Comparison of ENCODE assay signal across 8 cellular contexts in genomic region chr10:114173680-114174461, GRCh38. TPM values are rescaled to one million over a fixed set of nuclear protein-coding genes. Genes with fewer than 3 reads are reported as not detected.
A peak's percentile ranks its signal among the peaks of the same experiment; 100 is the strongest.
DNase-seq lines count a peak whose midpoint lies in the region; ATAC-seq and TF ChIP-seq lines count a peak whose summit lies in the region.

Gene CCDC186 (minus strand): TSS chr10:114174203. CDS start chr10:114163268, 10,935 bp downstream.

- H2BK120ac ChIP-seq in mesendoderm (ENCODE audit: low read depth, low read length): no peak within 1 kb of the TSS

- H3K23ac ChIP-seq in mesendoderm (ENCODE audit: low read length): peak within 1 kb of the TSS; percentile 48

- H3K4me1 Mint-ChIP-seq in Caco-2 (ENCODE audit: low read depth, unreplicated experiment): no peaks in the 10 kb centered on the region

- peak within 1 kb of the TSS; percentile 96 for H3K4me2 ChIP-seq in mesendoderm (ENCODE audit: low read length)

- no peak within 1 kb of the TSS for H2BK15ac ChIP-seq in mesendoderm (replicated peaks; ENCODE audit: low read depth)

- peak within 1 kb of the TSS; percentile 98 for H3K56ac ChIP-seq in mesendoderm (ENCODE audit: low read length)

- peak within 1 kb of the TSS; percentile 77 for H3K27ac ChIP-seq in mesendoderm (ENCODE audit: low read depth, low read length)

- H3K9me3 Mint-ChIP-seq in Caco-2 (ENCODE audit: unreplicated experiment): no peaks in the 10 kb centered on the region

- H3K4ac ChIP-seq in mesendoderm (ENCODE audit: low read depth, low read length): no peak within 1 kb of the TSS

- H3K79me1 ChIP-seq in mesendoderm (ENCODE audit: low read length): no peaks in the 10 kb centered on the region

- CTCF ChIA-PET in Caco-2 (lab: Charles Lee): interaction anchor here (0.8 kb wide), 1 partner anchor 65 kb away, joined by 3 read pairs; the partner anchor contains the start of gene VWA2

- H3K4me1 ChIP-seq in Caco-2: peaks cover 9% of the 10 kb centered on the region; the same call in 1 of the 2 replicates
- H3K4me1 ChIP-seq in endocrine pancreas (ENCODE audit: control insufficient read depth, insufficient read depth, low read length): peaks cover 10% of the 10 kb centered on the region
- H3K4me1 ChIP-seq in mesendoderm (ENCODE audit: control insufficient read depth, low read depth, low read length): no peaks in the 10 kb centered on the region

- H3K9me3 ChIP-seq in Caco-2 (peaks cover 6% of the 10 kb centered on the region), endocrine pancreas (ENCODE audit: control insufficient read depth, low read length) (no peaks in the 10 kb centered on the region)

- POLR2A ChIA-PET in Caco-2 (lab: Charles Lee): interaction anchor here (0.9 kb wide), 1 partner anchor 130 kb away, joined by 3 read pairs; the partner anchor contains the start of gene ADRB1

- H3K4me3 Mint-ChIP-seq in Caco-2 (ENCODE audit: unreplicated experiment): peak within 1 kb of the TSS; percentile 100

- H3K4me3 ChIP-seq in Caco-2 (ENCODE audit: low read depth, low read length) (peak within 1 kb of the TSS; percentile 79), endocrine pancreas (ENCODE audit: control insufficient read depth, insufficient read depth, low read length) (peak within 1 kb of the TSS; percentile 99), mesendoderm (ENCODE audit: low read length) (peak within 1 kb of the TSS; percentile 99)

- no peak within 1 kb of the TSS for H4K5ac ChIP-seq in mesendoderm (ENCODE audit: low read length)

- peak within 1 kb of the TSS; percentile 100 for H3K27ac Mint-ChIP-seq in Caco-2 (ENCODE audit: unreplicated experiment)

- BruUV-seq in Caco-2 (replicated peaks; lab: Mats Ljungman, UMichigan): no TSS peak

- peaks cover 16% of the 10 kb centered on the region for H3K36me3 Mint-ChIP-seq in Caco-2 (ENCODE audit: insufficient read depth, unreplicated experiment)

- no peak within 1 kb of the TSS for H4K8ac ChIP-seq in mesendoderm (ENCODE audit: low read depth, low read length)

- H3K18ac ChIP-seq in mesendoderm (ENCODE audit: low read length): peak within 1 kb of the TSS; percentile 43

- H3K36me3 ChIP-seq in Caco-2 (ENCODE audit: control insufficient read depth, insufficient read depth, low read length): no peaks in the 10 kb centered on the region
- no peaks in the 10 kb centered on the region for H3K36me3 ChIP-seq in endocrine pancreas (ENCODE audit: control insufficient read depth, insufficient read depth, low read length)
- no peaks in the 10 kb centered on the region for H3K36me3 ChIP-seq in mesendoderm (ENCODE audit: control insufficient read depth, insufficient read depth, low read length)

- peak; percentile 99 for ATAC-seq in GM21367 (IDR thresholded peaks at IDR 0.05; ENCODE audit: unreplicated experiment)

- DNase-seq in Caco-2: peak; percentile 99
- DNase-seq in HT1080 (ENCODE audit: low read depth): peak; percentile 87
- peak; percentile 86 for DNase-seq in NOMO-1 treated with dmso at 0.1 percent for 144 hours (lab: John Stamatoyannopoulos, UW; ENCODE audit: unreplicated experiment)
- peak; percentile 96 for DNase-seq in activated CD8-positive, alpha-beta memory T cell treated with anti-CD3 and anti-CD28 coated beads, Interleukin-2, amount 50 U/mL, for 24 hours (ENCODE audit: extremely low read depth)
- DNase-seq in mesendoderm: peak; percentile 99
- DNase-seq in stimulated activated CD8-positive, alpha-beta memory T cell treated with anti-CD3 and anti-CD28 coated beads, Interleukin-15, amount 100 ng/mL, for 1 hour (ENCODE audit: low read depth): peak; percentile 97

- H2BK5ac ChIP-seq in mesendoderm (ENCODE audit: low read length): peak within 1 kb of the TSS; percentile 78

- H3K27me3 ChIP-seq in Caco-2 (replicated peaks; ENCODE audit: control insufficient read depth, insufficient read depth, low read length) (no peaks in the 10 kb centered on the region), endocrine pancreas (ENCODE audit: control insufficient read depth, insufficient read depth, low read length) (no peaks in the 10 kb centered on the region), mesendoderm (ENCODE audit: insufficient read depth, low read length, poor library complexity) (no peaks in the 10 kb centered on the region)

- H3K9ac ChIP-seq in endocrine pancreas (ENCODE audit: control insufficient read depth, insufficient read depth, low read length) (peak within 1 kb of the TSS; percentile 99), mesendoderm (ENCODE audit: low read length) (peak within 1 kb of the TSS; percentile 94)

- intact Hi-C loops in Caco-2 (cut with micrococcal nuclease; ENCODE audit: unreplicated experiment): loop anchor here (1.0 to 2.0 kb wide), 3 partner anchors 8 to 65 kb away; partner anchors contain the start of gene VWA2

- no peak for TF ChIP-seq CTCF in Caco-2 (IDR thresholded peaks at IDR 0.05; ENCODE audit: insufficient read depth in 1 of 2, low read depth in 1 of 2, low read length in 1 of 2, severe bottlenecking in 1 of 2, unreplicated experiment in 1 of 2)

- WGBS in mesendoderm (ENCODE audit: extremely low coverage, insufficient coverage, low lambda C conversion rate): no CpG with 5 or more reads among the region's 58 CpGs

- H3K79me2 ChIP-seq in mesendoderm (ENCODE audit: control insufficient read depth, insufficient read depth, low read length): peaks cover 30% of the 10 kb centered on the region

- no peaks in the 10 kb centered on the region for H3K27me3 Mint-ChIP-seq in Caco-2 (ENCODE audit: insufficient read depth, unreplicated experiment)

- H2AK5ac ChIP-seq in mesendoderm (ENCODE audit: low read length): no peak within 1 kb of the TSS

RNA-seq across cellular contexts. Expression of gene CCDC186, which starts in this region (rescaled TPM):
- total RNA-seq in Caco-2 (2022): 26.3 and 30.4 TPM in 2 replicates
- total RNA-seq in HT1080 (2014; rRNA removed; shearing (Covaris generic)): 2.7 and 6.7 TPM in 2 replicates
- 2.4 and 3.9 TPM in 2 replicates for polyA plus RNA-seq in HT1080 (2015; cell fraction: cytosol; rRNA removed)
- 6.4 and 9.2 TPM in 2 replicates for polyA plus RNA-seq in HT1080 (2015; cell fraction: nucleus; rRNA removed)
- polyA plus RNA-seq in mesendoderm (2013, experiment 1 of 2): 13.7 TPM
- polyA plus RNA-seq in mesendoderm (2013, experiment 2 of 2): 13.4 TPM

Comparison
In these comparisons a context has a peak if more than half of its experiments do, and no peak if none do; other contexts are left out.
1. Peak in every context shown above with its lines: DNase-seq, ATAC-seq, H3K4me3 ChIP-seq and H3K27ac ChIP-seq.